Comparison of ENCODE assay signal across 22 cellular contexts in genomic region chr16:4641306-4641687, GRCh38. TPM values are rescaled to one million over a fixed set of nuclear protein-coding genes. Genes with fewer than 3 reads are reported as not detected.
DNase-seq lines count a peak whose midpoint lies in the region; ATAC-seq and TF ChIP-seq lines count a peak whose summit lies in the region.
"Had no signal": no experiment of that assay in that cellular context is flagged by ENCODE, and none has a peak within 500 bp of the region (broad histone marks: within the 10 kb centered on the region; RNA-seq: fewer than 3 reads in every experiment).

No MANE protein-coding gene starts in this region.

- H3K9me3 ChIP-seq in upper lobe of right lung = no peaks in the 10 kb centered on the region
- H3K9me3 ChIP-seq: esophagus squamous epithelium, gastroesophageal sphincter, pancreas had no signal

- peaks cover 15% of the 10 kb centered on the region for H3K4me1 ChIP-seq in upper lobe of right lung
- H3K4me1 ChIP-seq: pancreas had no signal

- no peaks in the 10 kb centered on the region for H3K9me3 Mint-ChIP-seq in stimulated activated naive CD8-positive, alpha-beta T cell treated with anti-CD3 and anti-CD28 coated beads, Interleukin-15, Interleukin-2, amounts not matched to agents 100 ng/mL and 50 ng/mL, for 24 hours
- H3K9me3 Mint-ChIP-seq in activated T-helper 17 cell treated with anti-CD3 and anti-CD28 coated beads, Interleukin-2, amount 50 U/mL, for 72 hours = no peaks in the 10 kb centered on the region
- H3K9me3 Mint-ChIP-seq in naive B cell = no peaks in the 10 kb centered on the region
- H3K9me3 Mint-ChIP-seq: activated naive CD8-positive, alpha-beta T cell treated with anti-CD3 and anti-CD28 coated beads, Interleukin-2, amount 10 ng/mL, durations not matched to agents 7 days and 5 days had no signal

- CTCF ChIA-PET in HEK293T (lab: Yijun Ruan, JAX) = no interaction called here

- H3K36me3 Mint-ChIP-seq in stimulated activated naive CD8-positive, alpha-beta T cell treated with anti-CD3 and anti-CD28 coated beads, Interleukin-15, Interleukin-2, amounts not matched to agents 100 ng/mL and 50 ng/mL, for 24 hours (ENCODE audit: low read depth) = peaks cover 7% of the 10 kb centered on the region
- peaks cover 16% of the 10 kb centered on the region for H3K36me3 Mint-ChIP-seq in activated T-helper 17 cell treated with anti-CD3 and anti-CD28 coated beads, Interleukin-2, amount 50 U/mL, for 72 hours (ENCODE audit: low read depth)
- H3K36me3 Mint-ChIP-seq in naive B cell = no peaks in the 10 kb centered on the region

- intact Hi-C loops in upper lobe of right lung (cut with DNase I) = no loop called here

- no peaks in the 10 kb centered on the region for H3K27me3 Mint-ChIP-seq in stimulated activated naive CD8-positive, alpha-beta T cell treated with anti-CD3 and anti-CD28 coated beads, Interleukin-15, Interleukin-2, amounts not matched to agents 100 ng/mL and 50 ng/mL, for 24 hours
- H3K27me3 Mint-ChIP-seq in activated T-helper 17 cell treated with anti-CD3 and anti-CD28 coated beads, Interleukin-2, amount 50 U/mL, for 72 hours = no peaks in the 10 kb centered on the region
- no peaks in the 10 kb centered on the region for H3K27me3 Mint-ChIP-seq in naive B cell
- H3K27me3 Mint-ChIP-seq: activated naive CD8-positive, alpha-beta T cell treated with anti-CD3 and anti-CD28 coated beads, Interleukin-2, amount 10 ng/mL, durations not matched to agents 7 days and 5 days had no signal

- peaks cover 28% of the 10 kb centered on the region for H3K4me1 Mint-ChIP-seq in stimulated activated naive CD8-positive, alpha-beta T cell treated with anti-CD3 and anti-CD28 coated beads, Interleukin-15, Interleukin-2, amounts not matched to agents 100 ng/mL and 50 ng/mL, for 24 hours (ENCODE audit: low read depth)
- peaks cover 15% of the 10 kb centered on the region for H3K4me1 Mint-ChIP-seq in activated T-helper 17 cell treated with anti-CD3 and anti-CD28 coated beads, Interleukin-2, amount 50 U/mL, for 72 hours
- H3K4me1 Mint-ChIP-seq in naive B cell = peaks cover 25 to 37% (median 33%) of the 10 kb centered on the region in 3 donors

- TF ChIP-seq CTCF in upper lobe of right lung (IDR thresholded peaks at IDR 0.05) = no peak

- peak overlapping the region; percentile 59 for H3K27ac Mint-ChIP-seq in stimulated activated naive CD8-positive, alpha-beta T cell treated with anti-CD3 and anti-CD28 coated beads, Interleukin-15, Interleukin-2, amounts not matched to agents 100 ng/mL and 50 ng/mL, for 24 hours
- H3K27ac Mint-ChIP-seq in activated T-helper 17 cell treated with anti-CD3 and anti-CD28 coated beads, Interleukin-2, amount 50 U/mL, for 72 hours = peak overlapping the region; percentile 67
- peak overlapping the region in 4 of 6 donors; percentile 56 to 92 (median 80) for H3K27ac Mint-ChIP-seq in naive B cell

- peaks cover under 1% of the 10 kb centered on the region for H3K36me3 ChIP-seq in upper lobe of right lung
- H3K36me3 ChIP-seq: pancreas had no signal

- no peak for ATAC-seq in stimulated activated naive CD8-positive, alpha-beta T cell treated with anti-CD3 and anti-CD28 coated beads, Interleukin-15, Interleukin-2, amounts not matched to agents 100 U/mL and 50 U/mL, for 24 hours
- ATAC-seq in activated T-helper 17 cell treated with anti-CD3 and anti-CD28 coated beads, Interleukin-2, amount 50 U/mL, for 72 hours (replicated peaks) = no peak
- ATAC-seq in naive B cell (ENCODE audit: low read depth in 2 of 2) (no peak), upper lobe of right lung (peak; percentile 66), HG03460 (IDR thresholded peaks at IDR 0.05; ENCODE audit: unreplicated experiment) (no peak)
- ATAC-seq: gastroesophageal sphincter had no signal

- H3K27me3 ChIP-seq in upper lobe of right lung = no peaks in the 10 kb centered on the region
- H3K27me3 ChIP-seq: esophagus squamous epithelium, gastroesophageal sphincter, pancreas had no signal

- DNase-seq in stimulated activated naive CD8-positive, alpha-beta T cell treated with anti-CD3 and anti-CD28 coated beads, Interleukin-15, Interleukin-2, amounts not matched to agents 100 U/mL and 50 U/mL, for 24 hours = no peak
- DNase-seq in naive B cell = no peak
- no peak for DNase-seq in upper lobe of right lung
- no peak for DNase-seq in HEK293T (ENCODE audit: extremely low spot score)
- DNase-seq in HPDE6-E6E7 (ENCODE audit: extremely low spot score) = no peak
- DNase-seq: ACHN; activated CD4-positive, alpha-beta T cell treated with anti-CD3 and anti-CD28 coated beads, Interleukin-2, amount 50 U/mL, for 48 hours; activated CD4-positive, CD25-positive, alpha-beta regulatory T cell; activated naive CD8-positive, alpha-beta T cell treated with anti-CD3 and anti-CD28 coated beads, Interleukin-2, amount 10 ng/mL, durations not matched to agents 7 days and 5 days; DMS153; esophagus squamous epithelium; H7; KBM-7; mesenchymal stem cell; NCI-H2171; pancreas; stimulated activated CD4-positive, alpha-beta T cell treated with anti-CD3 and anti-CD28 coated beads, Interleukin-12 subunit alpha, Interleukin-12 subunit beta, amount 100 ng/mL, for 4 hours had no signal

- peak overlapping the region; percentile 58 for H3K27ac ChIP-seq in upper lobe of right lung
- H3K27ac ChIP-seq: C4-2B, esophagus squamous epithelium, gastroesophageal sphincter, pancreas had no signal

- no peak overlapping the region for H3K4me3 Mint-ChIP-seq in stimulated activated naive CD8-positive, alpha-beta T cell treated with anti-CD3 and anti-CD28 coated beads, Interleukin-15, Interleukin-2, amounts not matched to agents 100 ng/mL and 50 ng/mL, for 24 hours
- peak overlapping the region; percentile 10 for H3K4me3 Mint-ChIP-seq in activated T-helper 17 cell treated with anti-CD3 and anti-CD28 coated beads, Interleukin-2, amount 50 U/mL, for 72 hours
- H3K4me3 Mint-ChIP-seq in naive B cell = peak overlapping the region in 1 of 8 donors; percentile 73
- H3K4me3 Mint-ChIP-seq: activated naive CD8-positive, alpha-beta T cell treated with anti-CD3 and anti-CD28 coated beads, Interleukin-2, amount 10 ng/mL, durations not matched to agents 7 days and 5 days had no signal

- H3K4me3 ChIP-seq in upper lobe of right lung = no peak overlapping the region
- H3K4me3 ChIP-seq: esophagus squamous epithelium, gastroesophageal sphincter, pancreas had no signal

- POLR2A ChIA-PET in HEK293T (lab: Yijun Ruan, JAX) = no interaction called here

TF ChIP-seq in HEK293T, 16 proteins besides CTCF, POLR2A, EP300 and RAD21:
- TF ChIP-seq L3MBTL2 (conservative IDR thresholded peaks at IDR 0.05) = no peak
- no peak for TF ChIP-seq FOXK2 (IDR thresholded peaks at IDR 0.05)
- TF ChIP-seq FOXA1 (IDR thresholded peaks at IDR 0.05) = no peak

RNA-seq across cellular contexts. Expression of gene MGRN1, which starts 16.7 kb away (rescaled TPM):
- total RNA-seq in activated T-helper 17 cell treated with anti-CD3 and anti-CD28 coated beads, Interleukin-2, amount 50 U/mL, for 72 hours = 10 to 100 TPM; 63.5 to 66.3 TPM
- 10 to 100 TPM in 1 of 6 donors, 1 to 10 TPM in 5; 3.9 to 10.6 (median 6.6) TPM for polyA plus RNA-seq in naive B cell (ENCODE audit: low read depth in 6 of 6)
- 81.3 TPM for total RNA-seq in upper lobe of right lung

RNA-seq across cellular contexts. Expression of gene UBALD1, which starts 26.6 kb away (rescaled TPM):
- total RNA-seq in activated T-helper 17 cell treated with anti-CD3 and anti-CD28 coated beads, Interleukin-2, amount 50 U/mL, for 72 hours = 10 to 100 TPM; 16.6 to 24.5 TPM
- 1 to 10 TPM; 2.6 to 7.5 (median 5.0) TPM for polyA plus RNA-seq in naive B cell (ENCODE audit: low read depth in 6 of 6)
- total RNA-seq in upper lobe of right lung = 35.5 TPM

RNA-seq across cellular contexts. Expression of gene NUDT16L1, which starts 52.1 kb away (rescaled TPM):
- 10 to 100 TPM; 16.8 to 28.7 TPM for total RNA-seq in activated T-helper 17 cell treated with anti-CD3 and anti-CD28 coated beads, Interleukin-2, amount 50 U/mL, for 72 hours
- polyA plus RNA-seq in naive B cell (ENCODE audit: low read depth in 6 of 6) = 100 to 1,000 TPM in 1 of 6 donors, 10 to 100 TPM in 5; 57.7 to 121 (median 76.4) TPM
- total RNA-seq in upper lobe of right lung = 24.0 TPM
